In the genomic region with DNA sequence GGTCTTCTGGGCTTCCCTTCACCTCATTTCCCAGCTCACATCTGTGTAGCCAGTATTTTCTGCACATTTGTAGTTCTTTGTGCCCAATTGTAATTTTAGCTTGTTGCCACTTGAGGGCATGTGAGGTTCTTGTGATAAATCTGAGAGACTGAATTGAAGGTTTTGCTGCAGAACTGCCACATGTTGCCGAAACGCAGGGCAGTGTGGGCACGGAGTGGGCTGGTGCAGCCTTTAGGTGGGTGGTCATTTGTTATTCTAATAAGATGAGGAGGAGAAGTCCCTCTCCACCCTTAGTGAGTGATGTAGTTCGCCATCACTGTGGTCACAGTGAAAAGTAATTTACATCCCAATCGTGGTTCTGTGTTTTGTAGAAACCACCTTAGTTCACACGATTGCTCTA, we compare ENCODE assay signal across 8 cellular contexts. TPM values are rescaled to one million over a fixed set of nuclear protein-coding genes. Genes with fewer than 3 reads are reported as not detected.
A peak's percentile ranks its signal among the peaks of the same experiment; 100 is the strongest.
DNase-seq lines count a peak whose midpoint lies in the region; ATAC-seq, FAIRE-seq and TF ChIP-seq lines count a peak whose summit lies in the region.

No MANE protein-coding gene starts in this region.

- no peaks in the 10 kb centered on the region for H3K9me3 ChIP-seq in pancreas

- TF ChIP-seq CTCF in GM20000 (IDR thresholded peaks at IDR 0.05; ENCODE audit: extremely low read depth, missing control alignments) (peak; percentile 53), fibroblast of villous mesenchyme (IDR thresholded peaks at IDR 0.05; ENCODE audit: insufficient read depth, low read depth, low read length) (peak; percentile 78), pancreas (IDR thresholded peaks at IDR 0.05) (peak in 3 of 4 donors; percentile 22 to 49 (median 26))

- intact Hi-C loops in pancreas (cut with DNase I), result no loop called here

- H3K27me3 ChIP-seq in pancreas, result no peaks in the 10 kb centered on the region

- FAIRE-seq in pancreas (lab: Jason Lieb, UNC), result no peak

- ATAC-seq in HG03457 (IDR thresholded peaks at IDR 0.05; ENCODE audit: unreplicated experiment) (peak; percentile 95), pancreas (peak; percentile 60 to 89 (median 86))

- WGBS in pancreas, 2 donors, result 43 to 45% methylated on average over 6 of the region's 6 CpGs

- peak; percentile 50 for DNase-seq in ELF-1 (ENCODE audit: low read depth, low spot score)
- peak; percentile 55 for DNase-seq in GM20000 (ENCODE audit: low spot score)
- DNase-seq in NCI-H774 (lab: John Stamatoyannopoulos, UW), result peak; percentile 18
- peak; percentile 50 to 64 for DNase-seq in activated T-cell treated with anti-CD3 and anti-CD28 coated beads, Interleukin-2, amount 50 U/mL, for 48 hours
- peak; percentile 67 for DNase-seq in fibroblast of villous mesenchyme (ENCODE audit: low read depth)
- DNase-seq in pancreas, result peak in 2 of 6 donors; percentile 9 to 25
- no peak for DNase-seq in GM19238 (ENCODE audit: insufficient read length, low spot score)

- no peak overlapping the region for H3K27ac ChIP-seq in pancreas

- H3K4me1 ChIP-seq in pancreas, result no peaks in the 10 kb centered on the region

- H3K36me3 ChIP-seq in pancreas, result peaks cover 0 to 50% (median 16%) of the 10 kb centered on the region in 3 donors

- H3K4me3 ChIP-seq in fibroblast of villous mesenchyme (ENCODE audit: low read depth, low read length) (no peak overlapping the region), pancreas (no peak overlapping the region)

RNA-seq across cellular contexts. Expression of gene OTULIN, which starts 21.2 kb away (rescaled TPM):
- total RNA-seq in fibroblast of villous mesenchyme, result 17.1 and 31.1 TPM in 2 replicates
- 10 to 100 TPM in 5 of 6 donors, 1 to 10 TPM in 1; 9.1 to 21.6 (median 12.9) TPM for total RNA-seq in pancreas
- 1 to 10 TPM; 4.7 to 4.8 TPM for polyA plus RNA-seq in pancreas

Comparison
In these comparisons a context has a peak if more than half of its experiments do, and no peak if none do; other contexts are left out.
1. CTCF ChIP-seq: peak in every context shown above with its lines; median percentile 78 in fibroblast of villous mesenchyme; 53 in GM20000; 26 in pancreas.